ENCODE assay signal across 8 cellular contexts in genomic region chr18:61606068-61606660, GRCh38.
DNase-seq lines count a peak whose midpoint lies in the region; ATAC-seq and TF ChIP-seq lines count a peak whose summit lies in the region.

No MANE protein-coding gene starts in this region.

- peaks cover 7 to 15% of the 10 kb centered on the region in 2 donors for H3K4me1 ChIP-seq in adrenal gland (replicated peaks in 1 of 2)
- peaks cover 0 to 41% (median 24%) of the 10 kb centered on the region in 9 donors for H3K4me1 ChIP-seq in heart right ventricle
- H3K4me1 ChIP-seq in prostate gland (replicated peaks), result no peaks in the 10 kb centered on the region

- TF ChIP-seq CTCF in adrenal gland (IDR thresholded peaks at IDR 0.05) (no peak), heart right ventricle (IDR thresholded peaks at IDR 0.05) (no peak), prostate gland (IDR thresholded peaks at IDR 0.05) (no peak)

- peak overlapping the region in 3 of 5 donors; percentile 45 to 84 (median 56) for H3K27ac ChIP-seq in adrenal gland
- peak overlapping the region; percentile 76 to 93 (median 85) for H3K27ac ChIP-seq in heart right ventricle
- peak overlapping the region; percentile 25 to 35 for H3K27ac ChIP-seq in prostate gland

- intact Hi-C loops in adrenal gland (cut with DNase I), result no loop called here
- intact Hi-C loops in heart right ventricle (cut with DNase I), result no loop called here
- intact Hi-C loops in prostate gland (cut with DNase I), result no loop called here

- DNase-seq in ELR (ENCODE audit: low read depth) (peak; percentile 53), adrenal gland (peak in 6 of 7 donors; percentile 11 to 53 (median 26)), heart right ventricle (peak; percentile 37 to 46), prostate gland (ENCODE audit: low spot score) (no peak), HuH-7 (ENCODE audit: low spot score) (no peak)

- TF ChIP-seq POLR2A in adrenal gland (IDR thresholded peaks at IDR 0.05) (no peak), prostate gland (IDR thresholded peaks at IDR 0.05) (no peak)

- no peaks in the 10 kb centered on the region for H3K36me3 ChIP-seq in adrenal gland (replicated peaks in 1 of 2)
- no peaks in the 10 kb centered on the region for H3K36me3 ChIP-seq in heart right ventricle
- H3K36me3 ChIP-seq in prostate gland, result no peaks in the 10 kb centered on the region

- ATAC-seq in heart right ventricle (peak; percentile 69 to 82 (median 77)), HG03025 (IDR thresholded peaks at IDR 0.05; ENCODE audit: low FRiP score, unreplicated experiment) (no peak), HG03354 (IDR thresholded peaks at IDR 0.05; ENCODE audit: poor library complexity, severe bottlenecking, unreplicated experiment) (no peak), GM18870 (IDR thresholded peaks at IDR 0.05; ENCODE audit: unreplicated experiment) (no peak)

- H3K27me3 ChIP-seq in adrenal gland (no peaks in the 10 kb centered on the region), heart right ventricle (no peaks in the 10 kb centered on the region), prostate gland (replicated peaks; ENCODE audit: insufficient read depth) (no peaks in the 10 kb centered on the region)

- H3K9me3 ChIP-seq in adrenal gland (replicated peaks in 1 of 3), result no peaks in the 10 kb centered on the region
- peaks cover 0 to 8% (median 0%) of the 10 kb centered on the region in 11 donors for H3K9me3 ChIP-seq in heart right ventricle
- no peaks in the 10 kb centered on the region for H3K9me3 ChIP-seq in prostate gland

- WGBS in adrenal gland, 4 donors, result 60 to 72% (median 63%) methylated on average over 17 of the region's 17 CpGs
- 29 to 34% methylated on average over 17 of the region's 17 CpGs for whole genome bisulfite sequencing in heart right ventricle, 2 donors
- 25% methylated on average over 16 of the region's 17 CpGs for WGBS in prostate gland

- H3K4me3 ChIP-seq in adrenal gland (peak overlapping the region in 1 of 4 donors; percentile 41), heart right ventricle (peak overlapping the region in 9 of 10 donors; percentile 29 to 55 (median 51)), prostate gland (no peak overlapping the region)

Comparison
In these comparisons a context has a peak if more than half of its experiments do, and no peak if none do; other contexts are left out.
1. DNase-seq: peak in ELR (single experiment), adrenal gland (6 of 7) and heart right ventricle (2 of 2); none in prostate gland (single experiment) and HuH-7 (single experiment).
2. H3K27ac ChIP-seq: peak in every context shown above with its lines; median percentile 85 in heart right ventricle; 56 in adrenal gland; 30 in prostate gland.
3. H3K4me3 ChIP-seq: peak in heart right ventricle (9 of 10); none in prostate gland (0 of 2).
4. ATAC-seq: peak in heart right ventricle (8 of 8); none in HG03025 (single experiment), HG03354 (single experiment) and GM18870 (single experiment).